Comparison of ENCODE assay signal across 1 cellular context in the genomic region with DNA sequence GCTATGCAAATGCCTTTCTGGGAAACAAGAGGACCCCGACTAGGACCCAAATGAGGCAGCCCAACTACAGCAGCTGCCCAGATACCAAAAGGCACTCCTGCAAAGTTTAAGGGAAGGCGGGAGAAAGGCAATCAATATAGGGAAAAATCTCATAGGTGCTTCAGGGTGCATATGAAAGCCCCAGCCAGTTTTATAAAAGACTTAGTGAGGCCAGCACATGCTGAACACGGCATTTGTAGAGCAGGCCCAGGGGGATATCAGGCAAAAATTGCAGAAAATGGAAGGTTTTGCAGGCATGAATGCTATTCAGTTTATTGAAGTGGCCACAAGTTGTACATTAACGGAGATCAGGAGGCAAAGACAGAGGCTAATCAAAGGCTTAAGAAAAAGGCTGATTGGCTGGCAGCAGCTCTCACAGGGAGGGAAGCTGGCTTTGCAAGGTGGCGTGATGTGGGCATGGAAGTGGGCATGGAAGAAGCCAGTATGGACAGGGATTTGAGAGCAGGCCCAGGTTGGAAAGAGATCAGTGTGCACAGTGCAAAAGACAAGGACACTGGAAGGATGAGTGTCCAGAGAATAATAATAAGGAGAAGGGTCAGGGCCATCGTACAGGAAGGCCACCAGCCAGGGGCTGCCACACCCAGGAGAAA.
A peak's percentile ranks its signal among the peaks of the same experiment; 100 is the strongest.
TF ChIP-seq lines count a peak whose summit lies in the region.

No MANE protein-coding gene starts in this region.

TF ChIP-seq in HepG2, 621 proteins besides CTCF, POLR2A, EP300 and RAD21 (continued from another document and continues in another):
- TF ChIP-seq, protein P1, sequence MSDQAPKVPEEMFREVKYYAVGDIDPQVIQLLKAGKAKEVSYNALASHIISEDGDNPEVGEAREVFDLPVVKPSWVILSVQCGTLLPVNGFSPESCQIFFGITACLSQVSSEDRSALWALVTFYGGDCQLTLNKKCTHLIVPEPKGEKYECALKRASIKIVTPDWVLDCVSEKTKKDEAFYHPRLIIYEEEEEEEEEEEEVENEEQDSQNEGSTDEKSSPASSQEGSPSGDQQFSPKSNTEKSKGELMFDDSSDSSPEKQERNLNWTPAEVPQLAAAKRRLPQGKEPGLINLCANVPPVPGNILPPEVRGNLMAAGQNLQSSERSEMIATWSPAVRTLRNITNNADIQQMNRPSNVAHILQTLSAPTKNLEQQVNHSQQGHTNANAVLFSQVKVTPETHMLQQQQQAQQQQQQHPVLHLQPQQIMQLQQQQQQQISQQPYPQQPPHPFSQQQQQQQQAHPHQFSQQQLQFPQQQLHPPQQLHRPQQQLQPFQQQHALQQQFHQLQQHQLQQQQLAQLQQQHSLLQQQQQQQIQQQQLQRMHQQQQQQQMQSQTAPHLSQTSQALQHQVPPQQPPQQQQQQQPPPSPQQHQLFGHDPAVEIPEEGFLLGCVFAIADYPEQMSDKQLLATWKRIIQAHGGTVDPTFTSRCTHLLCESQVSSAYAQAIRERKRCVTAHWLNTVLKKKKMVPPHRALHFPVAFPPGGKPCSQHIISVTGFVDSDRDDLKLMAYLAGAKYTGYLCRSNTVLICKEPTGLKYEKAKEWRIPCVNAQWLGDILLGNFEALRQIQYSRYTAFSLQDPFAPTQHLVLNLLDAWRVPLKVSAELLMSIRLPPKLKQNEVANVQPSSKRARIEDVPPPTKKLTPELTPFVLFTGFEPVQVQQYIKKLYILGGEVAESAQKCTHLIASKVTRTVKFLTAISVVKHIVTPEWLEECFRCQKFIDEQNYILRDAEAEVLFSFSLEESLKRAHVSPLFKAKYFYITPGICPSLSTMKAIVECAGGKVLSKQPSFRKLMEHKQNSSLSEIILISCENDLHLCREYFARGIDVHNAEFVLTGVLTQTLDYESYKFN (CRISPR knock-in tag; conservative IDR thresholded peaks at IDR 0.05): peak; percentile 15
- TF ChIP-seq, protein P2, sequence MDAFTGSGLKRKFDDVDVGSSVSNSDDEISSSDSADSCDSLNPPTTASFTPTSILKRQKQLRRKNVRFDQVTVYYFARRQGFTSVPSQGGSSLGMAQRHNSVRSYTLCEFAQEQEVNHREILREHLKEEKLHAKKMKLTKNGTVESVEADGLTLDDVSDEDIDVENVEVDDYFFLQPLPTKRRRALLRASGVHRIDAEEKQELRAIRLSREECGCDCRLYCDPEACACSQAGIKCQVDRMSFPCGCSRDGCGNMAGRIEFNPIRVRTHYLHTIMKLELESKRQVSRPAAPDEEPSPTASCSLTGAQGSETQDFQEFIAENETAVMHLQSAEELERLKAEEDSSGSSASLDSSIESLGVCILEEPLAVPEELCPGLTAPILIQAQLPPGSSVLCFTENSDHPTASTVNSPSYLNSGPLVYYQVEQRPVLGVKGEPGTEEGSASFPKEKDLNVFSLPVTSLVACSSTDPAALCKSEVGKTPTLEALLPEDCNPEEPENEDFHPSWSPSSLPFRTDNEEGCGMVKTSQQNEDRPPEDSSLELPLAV (CRISPR knock-in tag; conservative IDR thresholded peaks at IDR 0.05; ENCODE audit: low read depth): no peak
- TF ChIP-seq ZNF138 (CRISPR knock-in tag; IDR thresholded peaks at IDR 0.05; ENCODE audit: low read depth) (no peak), RARG (CRISPR knock-in tag; IDR thresholded peaks at IDR 0.05; ENCODE audit: low read depth) (no peak), FIP1L1 (IDR thresholded peaks at IDR 0.05; ENCODE audit: borderline replicate concordance, insufficient read depth, low read depth, low read length) (no peak), HMG20A (CRISPR knock-in tag; IDR thresholded peaks at IDR 0.05; ENCODE audit: borderline replicate concordance) (peak; percentile 17; the same call in 1 of the 2 replicates), HCFC1 (IDR thresholded peaks at IDR 0.05; ENCODE audit: low read depth, low read length) (no peak), PPARG (CRISPR knock-in tag; conservative IDR thresholded peaks at IDR 0.05) (peak; percentile 37; the same call in 1 of the 2 replicates), ZKSCAN8 (CRISPR knock-in tag; IDR thresholded peaks at IDR 0.05; ENCODE audit: borderline replicate concordance) (no peak), CENPX (CRISPR knock-in tag; IDR thresholded peaks at IDR 0.05) (no peak), ZSCAN22 (CRISPR knock-in tag; IDR thresholded peaks at IDR 0.05) (no peak), ZNF367 (CRISPR knock-in tag; IDR thresholded peaks at IDR 0.05; ENCODE audit: borderline replicate concordance) (no peak), NBN (conservative IDR thresholded peaks at IDR 0.05) (no peak), PITX1 (CRISPR knock-in tag; IDR thresholded peaks at IDR 0.05) (no peak), RXRA (CRISPR knock-in tag; IDR thresholded peaks at IDR 0.05) (no peak), ZNF883 (CRISPR knock-in tag; IDR thresholded peaks at IDR 0.05; ENCODE audit: not compliant biosample characterization) (no peak), CEBPG (CRISPR knock-in tag; IDR thresholded peaks at IDR 0.05) (no peak), SMARCC2 (IDR thresholded peaks at IDR 0.05) (no peak), ZKSCAN5 (CRISPR knock-in tag; IDR thresholded peaks at IDR 0.05) (no peak), ATF1 (CRISPR knock-in tag; IDR thresholded peaks at IDR 0.05) (no peak), MED13 (CRISPR knock-in tag; IDR thresholded peaks at IDR 0.05) (no peak), ZNF10 (CRISPR knock-in tag; IDR thresholded peaks at IDR 0.05; ENCODE audit: borderline replicate concordance, low read depth) (no peak), MEF2D (CRISPR knock-in tag; IDR thresholded peaks at IDR 0.05) (no peak), THAP11 (CRISPR knock-in tag; IDR thresholded peaks at IDR 0.05) (no peak), TOPORS (CRISPR knock-in tag; IDR thresholded peaks at IDR 0.05) (no peak), ZNF816 (CRISPR knock-in tag; IDR thresholded peaks at IDR 0.05; ENCODE audit: borderline replicate concordance) (no peak), KDM4B (CRISPR knock-in tag; IDR thresholded peaks at IDR 0.05) (no peak), ZNF496 (CRISPR knock-in tag; IDR thresholded peaks at IDR 0.05; ENCODE audit: insufficient replicate concordance) (no peak), FOXC1 (CRISPR knock-in tag; IDR thresholded peaks at IDR 0.05; ENCODE audit: borderline replicate concordance) (no peak), NCOR1 (IDR thresholded peaks at IDR 0.05; ENCODE audit: borderline replicate concordance, low read length) (no peak), POGZ (CRISPR knock-in tag; IDR thresholded peaks at IDR 0.05) (0 out of 2 replicates have a peak, but pooled peaks have one; percentile 26), ZNF230 (CRISPR knock-in tag; IDR thresholded peaks at IDR 0.05) (0 out of 2 replicates have a peak, but pooled peaks have one; percentile 31)
- TF ChIP-seq, protein P3, sequence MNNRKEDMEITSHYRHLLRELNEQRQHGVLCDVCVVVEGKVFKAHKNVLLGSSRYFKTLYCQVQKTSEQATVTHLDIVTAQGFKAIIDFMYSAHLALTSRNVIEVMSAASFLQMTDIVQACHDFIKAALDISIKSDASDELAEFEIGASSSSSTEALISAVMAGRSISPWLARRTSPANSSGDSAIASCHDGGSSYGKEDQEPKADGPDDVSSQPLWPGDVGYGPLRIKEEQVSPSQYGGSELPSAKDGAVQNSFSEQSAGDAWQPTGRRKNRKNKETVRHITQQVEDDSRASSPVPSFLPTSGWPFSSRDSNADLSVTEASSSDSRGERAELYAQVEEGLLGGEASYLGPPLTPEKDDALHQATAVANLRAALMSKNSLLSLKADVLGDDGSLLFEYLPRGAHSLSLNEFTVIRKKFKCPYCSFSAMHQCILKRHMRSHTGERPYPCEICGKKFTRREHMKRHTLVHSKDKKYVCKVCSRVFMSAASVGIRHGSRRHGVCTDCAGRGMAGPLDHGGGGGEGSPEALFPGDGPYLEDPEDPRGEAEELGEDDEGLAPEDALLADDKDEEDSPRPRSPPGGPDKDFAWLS (CRISPR knock-in tag; IDR thresholded peaks at IDR 0.05; ENCODE audit: borderline replicate concordance): no peak
- TF ChIP-seq, protein P4, sequence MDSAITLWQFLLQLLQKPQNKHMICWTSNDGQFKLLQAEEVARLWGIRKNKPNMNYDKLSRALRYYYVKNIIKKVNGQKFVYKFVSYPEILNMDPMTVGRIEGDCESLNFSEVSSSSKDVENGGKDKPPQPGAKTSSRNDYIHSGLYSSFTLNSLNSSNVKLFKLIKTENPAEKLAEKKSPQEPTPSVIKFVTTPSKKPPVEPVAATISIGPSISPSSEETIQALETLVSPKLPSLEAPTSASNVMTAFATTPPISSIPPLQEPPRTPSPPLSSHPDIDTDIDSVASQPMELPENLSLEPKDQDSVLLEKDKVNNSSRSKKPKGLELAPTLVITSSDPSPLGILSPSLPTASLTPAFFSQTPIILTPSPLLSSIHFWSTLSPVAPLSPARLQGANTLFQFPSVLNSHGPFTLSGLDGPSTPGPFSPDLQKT (CRISPR knock-in tag; IDR thresholded peaks at IDR 0.05; ENCODE audit: borderline replicate concordance): no peak
- TF ChIP-seq, protein P5, sequence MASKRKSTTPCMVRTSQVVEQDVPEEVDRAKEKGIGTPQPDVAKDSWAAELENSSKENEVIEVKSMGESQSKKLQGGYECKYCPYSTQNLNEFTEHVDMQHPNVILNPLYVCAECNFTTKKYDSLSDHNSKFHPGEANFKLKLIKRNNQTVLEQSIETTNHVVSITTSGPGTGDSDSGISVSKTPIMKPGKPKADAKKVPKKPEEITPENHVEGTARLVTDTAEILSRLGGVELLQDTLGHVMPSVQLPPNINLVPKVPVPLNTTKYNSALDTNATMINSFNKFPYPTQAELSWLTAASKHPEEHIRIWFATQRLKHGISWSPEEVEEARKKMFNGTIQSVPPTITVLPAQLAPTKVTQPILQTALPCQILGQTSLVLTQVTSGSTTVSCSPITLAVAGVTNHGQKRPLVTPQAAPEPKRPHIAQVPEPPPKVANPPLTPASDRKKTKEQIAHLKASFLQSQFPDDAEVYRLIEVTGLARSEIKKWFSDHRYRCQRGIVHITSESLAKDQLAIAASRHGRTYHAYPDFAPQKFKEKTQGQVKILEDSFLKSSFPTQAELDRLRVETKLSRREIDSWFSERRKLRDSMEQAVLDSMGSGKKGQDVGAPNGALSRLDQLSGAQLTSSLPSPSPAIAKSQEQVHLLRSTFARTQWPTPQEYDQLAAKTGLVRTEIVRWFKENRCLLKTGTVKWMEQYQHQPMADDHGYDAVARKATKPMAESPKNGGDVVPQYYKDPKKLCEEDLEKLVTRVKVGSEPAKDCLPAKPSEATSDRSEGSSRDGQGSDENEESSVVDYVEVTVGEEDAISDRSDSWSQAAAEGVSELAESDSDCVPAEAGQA (IDR thresholded peaks at IDR 0.05; ENCODE audit: low read depth): no peak
- TF ChIP-seq, protein P5 (CRISPR knock-in tag; IDR thresholded peaks at IDR 0.05; ENCODE audit: borderline replicate concordance): no peak
- TF ChIP-seq, protein P6, sequence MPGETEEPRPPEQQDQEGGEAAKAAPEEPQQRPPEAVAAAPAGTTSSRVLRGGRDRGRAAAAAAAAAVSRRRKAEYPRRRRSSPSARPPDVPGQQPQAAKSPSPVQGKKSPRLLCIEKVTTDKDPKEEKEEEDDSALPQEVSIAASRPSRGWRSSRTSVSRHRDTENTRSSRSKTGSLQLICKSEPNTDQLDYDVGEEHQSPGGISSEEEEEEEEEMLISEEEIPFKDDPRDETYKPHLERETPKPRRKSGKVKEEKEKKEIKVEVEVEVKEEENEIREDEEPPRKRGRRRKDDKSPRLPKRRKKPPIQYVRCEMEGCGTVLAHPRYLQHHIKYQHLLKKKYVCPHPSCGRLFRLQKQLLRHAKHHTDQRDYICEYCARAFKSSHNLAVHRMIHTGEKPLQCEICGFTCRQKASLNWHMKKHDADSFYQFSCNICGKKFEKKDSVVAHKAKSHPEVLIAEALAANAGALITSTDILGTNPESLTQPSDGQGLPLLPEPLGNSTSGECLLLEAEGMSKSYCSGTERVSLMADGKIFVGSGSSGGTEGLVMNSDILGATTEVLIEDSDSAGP (CRISPR knock-in tag; IDR thresholded peaks at IDR 0.05; ENCODE audit: borderline replicate concordance): no peak
- TF ChIP-seq, protein P7, sequence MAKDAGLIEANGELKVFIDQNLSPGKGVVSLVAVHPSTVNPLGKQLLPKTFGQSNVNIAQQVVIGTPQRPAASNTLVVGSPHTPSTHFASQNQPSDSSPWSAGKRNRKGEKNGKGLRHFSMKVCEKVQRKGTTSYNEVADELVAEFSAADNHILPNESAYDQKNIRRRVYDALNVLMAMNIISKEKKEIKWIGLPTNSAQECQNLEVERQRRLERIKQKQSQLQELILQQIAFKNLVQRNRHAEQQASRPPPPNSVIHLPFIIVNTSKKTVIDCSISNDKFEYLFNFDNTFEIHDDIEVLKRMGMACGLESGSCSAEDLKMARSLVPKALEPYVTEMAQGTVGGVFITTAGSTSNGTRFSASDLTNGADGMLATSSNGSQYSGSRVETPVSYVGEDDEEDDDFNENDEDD (CRISPR knock-in tag; IDR thresholded peaks at IDR 0.05; ENCODE audit: borderline replicate concordance): no peak
- TF ChIP-seq, protein P8, sequence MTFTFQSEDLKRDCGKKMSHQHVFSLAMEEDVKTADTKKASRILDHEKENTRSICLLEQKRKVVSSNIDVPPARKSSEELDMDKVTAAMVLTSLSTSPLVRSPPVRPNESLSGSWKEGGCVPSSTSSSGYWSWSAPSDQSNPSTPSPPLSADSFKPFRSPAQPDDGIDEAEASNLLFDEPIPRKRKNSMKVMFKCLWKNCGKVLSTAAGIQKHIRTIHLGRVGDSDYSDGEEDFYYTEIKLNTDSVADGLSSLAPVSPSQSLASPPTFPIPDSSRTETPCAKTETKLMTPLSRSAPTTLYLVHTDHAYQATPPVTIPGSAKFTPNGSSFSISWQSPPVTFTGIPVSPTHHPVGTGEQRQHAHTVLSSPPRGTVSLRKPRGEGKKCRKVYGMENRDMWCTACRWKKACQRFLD (CRISPR knock-in tag; IDR thresholded peaks at IDR 0.05; ENCODE audit: borderline replicate concordance): no peak
